1 cellular context compared by ENCODE assay signal in genomic region chr10:23871211-23871610, GRCh38.
TF ChIP-seq lines count a peak whose summit lies in the region.

No MANE protein-coding gene starts in this region.

TF ChIP-seq in GM23338, 12 proteins besides CTCF, POLR2A, EP300 and RAD21 (continued from another document):
- TF ChIP-seq ZNF462 (CRISPR knock-in tag; IDR thresholded peaks at IDR 0.05) (no peak), POLR2AphosphoS5 (IDR thresholded peaks at IDR 0.05; ENCODE audit: low read depth) (no peak), ETS1 (IDR thresholded peaks at IDR 0.05) (no peak)
